Comparison of ENCODE assay signal across 1 cellular context in genomic region chr1:32138965-32139364, GRCh38.
TF ChIP-seq lines count a peak whose summit lies in the region.

No MANE protein-coding gene starts in this region.

TF ChIP-seq in GM23338, 12 proteins besides CTCF, POLR2A, EP300 and RAD21 (continued from another document):
- TF ChIP-seq ZNF462 (CRISPR knock-in tag; IDR thresholded peaks at IDR 0.05) (no peak), EZH2phosphoT487 (IDR thresholded peaks at IDR 0.05; ENCODE audit: unreplicated experiment) (no peak), POLR2AphosphoS5 (IDR thresholded peaks at IDR 0.05; ENCODE audit: low read depth) (no peak), NANOG (IDR thresholded peaks at IDR 0.05; ENCODE audit: borderline replicate concordance) (no peak), CREB1 (CRISPR knock-in tag; IDR thresholded peaks at IDR 0.05; ENCODE audit: low read depth) (no peak), REST (IDR thresholded peaks at IDR 0.05; ENCODE audit: unreplicated experiment) (no peak), ETS1 (IDR thresholded peaks at IDR 0.05) (no peak)
